20 cellular contexts compared by ENCODE assay signal in genomic region chr20:47809561-47809960, GRCh38. TPM values are rescaled to one million over a fixed set of nuclear protein-coding genes. Genes with fewer than 3 reads are reported as not detected.
DNase-seq lines count a peak whose midpoint lies in the region; ATAC-seq and TF ChIP-seq lines count a peak whose summit lies in the region.
"Had no signal": no experiment of that assay in that cellular context is flagged by ENCODE, and none has a peak within 500 bp of the region (broad histone marks: within the 10 kb centered on the region; RNA-seq: fewer than 3 reads in every experiment).

No MANE protein-coding gene starts in this region.

- intact Hi-C loops in PC-9 (cut with micrococcal nuclease; ENCODE audit: unreplicated experiment) (loop anchor here (2.0 kb wide), 1 partner anchor 163 kb away; no protein-coding TSS in a partner anchor), esophagus squamous epithelium (cut with DNase I) (no loop called here), sigmoid colon (cut with DNase I) (no loop called here)

- no TSS peak for BruUV-seq in PC-9 (replicated peaks; lab: Mats Ljungman, UMichigan)

- TF ChIP-seq POLR2A in esophagus squamous epithelium (IDR thresholded peaks at IDR 0.05) (no peak), sigmoid colon (IDR thresholded peaks at IDR 0.05) (no peak)

- DNase-seq in H7 (peak; percentile 59), PC-9 (peak; percentile 98 to 99), esophagus squamous epithelium (lab: John Stamatoyannopoulos, UW) (no peak), sigmoid colon (peak; percentile 39), NCI-H2107 treated with DMSO at 0.1 percent for 48 hours (lab: John Stamatoyannopoulos, UW; ENCODE audit: unreplicated experiment) (no peak), activated T-cell treated with anti-CD3 and anti-CD28 coated beads for 4 hours (no peak)
- no peak for DNase-seq in naive thymus-derived CD8-positive, alpha-beta T cell
- DNase-seq: activated naive CD4-positive, alpha-beta T cell treated with anti-CD3 and anti-CD28 coated beads, Interleukin-2, amount 50 U/mL, for 16 hours; heart right ventricle; NCI-H1092; NCI-H2171 treated with DMSO at 0.1 percent for 48 hours; nephron progenitor cell; NK-92 treated with Interleukin-12 subunit alpha and Interleukin-12 subunit beta, amount 100 ng/mL, for 24 hours; retina; stimulated activated CD8-positive, alpha-beta memory T cell treated with anti-CD3 and anti-CD28 coated beads, Interleukin-4, amount 100 ng/mL, for 48 hours had no signal

- CTCF ChIA-PET in PC-9 (lab: Charles Lee) = interaction anchor here (0.6 to 1.0 kb wide), 3 partner anchors 23 to 486 kb away, joined by 3 read pairs; no protein-coding TSS in a partner anchor

- H3K9me3 ChIP-seq in PC-9 (ENCODE audit: insufficient read depth, low read depth) (peaks cover 29% of the 10 kb centered on the region), esophagus squamous epithelium (peaks cover 0 to 3% (median 0%) of the 10 kb centered on the region in 3 donors), sigmoid colon (no peaks in the 10 kb centered on the region)
- H3K9me3 ChIP-seq: thoracic aorta had no signal

- POLR2A ChIA-PET in PC-9 (lab: Charles Lee; ENCODE audit: unreplicated experiment) = interaction anchor here (0.5 to 1.2 kb wide), 18 partner anchors 8 to 762 kb away, joined by 3 to 17 read pairs (median 4); no protein-coding TSS in a partner anchor
- POLR2A ChIA-PET in naive thymus-derived CD8-positive, alpha-beta T cell (lab: Charles Lee) = no interaction called here

- peaks cover 0 to 4% (median 0%) of the 10 kb centered on the region in 3 donors for H3K36me3 Mint-ChIP-seq in naive thymus-derived CD8-positive, alpha-beta T cell

- no peak overlapping the region for H3K27ac Mint-ChIP-seq in naive thymus-derived CD8-positive, alpha-beta T cell
- H3K27ac Mint-ChIP-seq: nephron progenitor cell had no signal

- H3K27ac ChIP-seq in PC-9 (peak overlapping the region; percentile 95), esophagus squamous epithelium (peak overlapping the region in 3 of 4 donors; percentile 2 to 67 (median 26)), sigmoid colon (no peak overlapping the region)
- H3K27ac ChIP-seq: BLaER1 treated with 17β-estradiol and CSF1 and Interleukin-3, amounts not matched to agents 10 nM and 100 nM; heart right ventricle; SK-N-MC; thoracic aorta had no signal

- H3K36me3 ChIP-seq in H7 (replicated peaks; ENCODE audit: control insufficient read depth, insufficient read depth, low read length) = no peaks in the 10 kb centered on the region
- H3K36me3 ChIP-seq in PC-9 (ENCODE audit: low read depth) = peaks cover 19% of the 10 kb centered on the region
- no peaks in the 10 kb centered on the region for H3K36me3 ChIP-seq in esophagus squamous epithelium
- H3K36me3 ChIP-seq in sigmoid colon = no peaks in the 10 kb centered on the region
- H3K36me3 ChIP-seq: BLaER1 treated with 17β-estradiol and CSF1 and Interleukin-3, amounts not matched to agents 10 nM and 100 nM; heart right ventricle; thoracic aorta had no signal

- H3K9me2 ChIP-seq in PC-9 (ENCODE audit: insufficient read depth) = no peaks in the 10 kb centered on the region

- TF ChIP-seq CTCF in PC-9 (conservative IDR thresholded peaks at IDR 0.05) = no peak
- no peak for TF ChIP-seq CTCF in esophagus squamous epithelium (IDR thresholded peaks at IDR 0.05)
- TF ChIP-seq CTCF in sigmoid colon (IDR thresholded peaks at IDR 0.05) = no peak

- no peak for TF ChIP-seq EP300 in sigmoid colon (IDR thresholded peaks at IDR 0.05)

- H3K9me3 Mint-ChIP-seq in naive thymus-derived CD8-positive, alpha-beta T cell = peaks cover 0 to 21% (median 5%) of the 10 kb centered on the region in 9 donors

- H3K4me3 ChIP-seq in H7 (ENCODE audit: insufficient read depth, low read depth, low read length) (no peak overlapping the region), PC-9 (peak overlapping the region; percentile 31; the same call in 1 of the 2 replicates), esophagus squamous epithelium (no peak overlapping the region), sigmoid colon (no peak overlapping the region)
- H3K4me3 ChIP-seq: BLaER1 treated with 17β-estradiol and CSF1 and Interleukin-3, amounts not matched to agents 10 nM and 100 nM; heart right ventricle; SK-N-MC; thoracic aorta had no signal

- no peak overlapping the region for H3K4me3 Mint-ChIP-seq in naive thymus-derived CD8-positive, alpha-beta T cell
- H3K4me3 Mint-ChIP-seq: central memory CD8-positive, alpha-beta T cell; nephron progenitor cell had no signal

- peak overlapping the region; percentile 71 for H3K4me2 ChIP-seq in PC-9
- H3K4me2 ChIP-seq: BLaER1 treated with 17β-estradiol and CSF1 and Interleukin-3, amounts not matched to agents 10 nM and 100 nM had no signal

- 32 to 69% methylated on average over 5 to 9 of the region's 9 CpGs for WGBS in esophagus squamous epithelium, 2 donors
- 26 to 70% methylated on average over 9 of the region's 9 CpGs for WGBS in sigmoid colon, 2 donors

- H3K79me2 ChIP-seq in PC-9 (ENCODE audit: low read depth) = peaks cover 17% of the 10 kb centered on the region; the same call in 1 of the 2 replicates

- H4K20me1 ChIP-seq in PC-9 (ENCODE audit: insufficient read depth) = no peaks in the 10 kb centered on the region
- H4K20me1 ChIP-seq: BLaER1 treated with 17β-estradiol and CSF1 and Interleukin-3, amounts not matched to agents 10 nM and 100 nM had no signal

- no peak overlapping the region for H2AFZ ChIP-seq in PC-9

- H3K4me1 ChIP-seq in PC-9 (replicated peaks; ENCODE audit: insufficient read depth) (peaks cover 69% of the 10 kb centered on the region), esophagus squamous epithelium (peaks cover 7 to 23% (median 15%) of the 10 kb centered on the region in 3 donors), sigmoid colon (peaks cover 0 to 3% (median 0%) of the 10 kb centered on the region in 4 donors)
- H3K4me1 ChIP-seq: BLaER1 treated with 17β-estradiol and CSF1 and Interleukin-3, amounts not matched to agents 10 nM and 100 nM; heart right ventricle had no signal

- H3K27me3 ChIP-seq in H7 (ENCODE audit: control insufficient read depth, insufficient read depth, low read length) (peaks cover 10% of the 10 kb centered on the region), PC-9 (ENCODE audit: insufficient read depth, low read depth) (no peaks in the 10 kb centered on the region), esophagus squamous epithelium (peaks cover 0 to 53% (median 0%) of the 10 kb centered on the region in 4 donors), sigmoid colon (no peaks in the 10 kb centered on the region)
- H3K27me3 ChIP-seq: BLaER1 treated with 17β-estradiol and CSF1 and Interleukin-3, amounts not matched to agents 10 nM and 100 nM had no signal

- peaks cover 0 to 2% (median 0%) of the 10 kb centered on the region in 4 donors for H3K4me1 Mint-ChIP-seq in naive thymus-derived CD8-positive, alpha-beta T cell
- H3K4me1 Mint-ChIP-seq: central memory CD8-positive, alpha-beta T cell had no signal

- peaks cover 66% of the 10 kb centered on the region for H3F3A ChIP-seq in PC-9 (ENCODE audit: insufficient read depth, low read depth)

- peaks cover 12 to 49% (median 39%) of the 10 kb centered on the region in 5 donors for H3K27me3 Mint-ChIP-seq in naive thymus-derived CD8-positive, alpha-beta T cell

- ATAC-seq in naive thymus-derived CD8-positive, alpha-beta T cell = no peak
- ATAC-seq: HepG2 had no signal

RNA-seq across cellular contexts. Expression of gene SULF2, which starts 24.3 kb away (rescaled TPM):
- 23.9 and 52.0 TPM in 2 replicates for total RNA-seq in H7 (2014; rRNA removed; shearing (Covaris generic))
- total RNA-seq in PC-9 (2021) (439 and 495 TPM in 2 replicates), esophagus squamous epithelium (100 to 1,000 TPM in 2 of 4 donors, 10 to 100 TPM in 2; 31.5 to 182 (median 94.4) TPM), sigmoid colon (10 to 100 TPM; 14.6 to 63.4 (median 35.7) TPM)
- polyA plus RNA-seq in sigmoid colon = 10 to 100 TPM; 18.0 to 70.1 (median 22.2) TPM
- total RNA-seq in naive thymus-derived CD8-positive, alpha-beta T cell = under 1 TPM in 1 of 2 experiments, not detected in 1; 0.65 TPM
- polyA plus RNA-seq in naive thymus-derived CD8-positive, alpha-beta T cell = 1 to 10 TPM in 1 of 3 donors, not detected in 2; 1.4 TPM

Comparison
In these comparisons a context has a peak if more than half of its experiments do, and no peak if none do; other contexts are left out.
1. DNase-seq: peak in H7 (single experiment), PC-9 (2 of 2) and sigmoid colon (single experiment); none in esophagus squamous epithelium (single experiment), NCI-H2107 treated with DMSO at 0.1 percent for 48 hours (single experiment), activated T-cell treated with anti-CD3 and anti-CD28 coated beads for 4 hours (single experiment) and naive thymus-derived CD8-positive, alpha-beta T cell (0 of 10).
2. H3K27ac ChIP-seq: peak in PC-9 (single experiment) and esophagus squamous epithelium (3 of 4); none in sigmoid colon (0 of 4).
3. RNA of gene SULF2, which starts 24.3 kb away (total RNA-seq): 439 to 495 TPM in PC-9, 31.5 to 182 TPM in esophagus squamous epithelium, 23.9 to 52.0 TPM in H7 and 14.6 to 63.4 TPM in sigmoid colon; 0.65 TPM in naive thymus-derived CD8-positive, alpha-beta T cell; every median in the first group is over 4 times any median in the second.